ENCODE assay signal across 8 cellular contexts in the genomic region with DNA sequence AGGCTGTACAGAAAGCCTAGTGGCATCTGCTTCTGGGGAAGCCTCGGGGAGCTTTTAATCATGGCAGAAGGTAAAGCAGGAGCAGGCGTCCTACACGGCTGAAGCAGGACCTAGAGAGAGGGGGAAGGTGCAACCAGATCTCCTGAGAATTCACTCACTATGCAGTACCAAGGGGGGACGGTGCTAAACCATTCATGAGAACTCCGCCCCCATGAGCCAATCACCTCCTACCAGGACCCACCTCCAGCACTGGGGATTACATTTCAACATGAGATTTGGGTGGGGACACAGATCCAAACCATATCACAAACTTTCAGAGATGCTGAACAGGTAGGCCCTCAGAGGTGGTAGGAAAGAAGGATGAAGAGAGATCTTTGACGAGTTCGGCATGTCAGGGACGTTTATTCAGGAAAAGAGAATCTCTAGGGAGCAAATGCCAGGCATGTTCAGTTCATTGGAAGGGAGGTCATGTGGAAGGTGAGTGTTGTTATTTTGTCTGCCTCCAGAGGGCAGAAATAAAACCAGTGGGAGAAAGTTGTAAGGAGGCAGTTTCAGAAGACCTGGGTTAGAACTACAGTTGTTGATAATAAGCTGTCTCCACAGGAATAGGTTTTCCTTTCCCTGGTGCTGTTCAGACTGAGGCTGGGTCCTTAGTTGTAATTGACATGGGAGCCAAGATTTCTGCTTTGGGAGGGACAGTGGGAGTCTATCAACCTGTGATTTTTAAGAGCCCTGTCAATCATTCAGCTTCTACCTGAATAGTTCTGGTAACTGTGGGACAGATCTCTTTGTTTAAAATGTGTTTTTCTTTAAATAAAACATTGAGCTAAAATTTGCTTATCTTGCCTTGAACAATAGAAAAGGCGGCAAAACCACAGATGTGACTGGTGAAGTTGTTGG. TPM values are rescaled to one million over a fixed set of nuclear protein-coding genes. Genes with fewer than 3 reads are reported as not detected.
DNase-seq lines count a peak whose midpoint lies in the region; ATAC-seq, FAIRE-seq and TF ChIP-seq lines count a peak whose summit lies in the region.

No MANE protein-coding gene starts in this region.

- H3K4me2 ChIP-seq in KMS-11 (peak overlapping the region; percentile 17; the same call in 1 of the 2 replicates), K562 (ENCODE audit: insufficient read depth, low read length) (no peak overlapping the region)

- H3K79me2 ChIP-seq in KMS-11 (ENCODE audit: insufficient read depth, low read depth): peaks cover 16% of the 10 kb centered on the region
- H3K79me2 ChIP-seq in K562 (ENCODE audit: control insufficient read depth, insufficient read depth, low read length): peaks cover 11% of the 10 kb centered on the region

- peak; percentile 19 for FAIRE-seq in K562 (lab: Jason Lieb, UNC)

- H3K9ac ChIP-seq in KMS-11 (no peak overlapping the region), K562 (ENCODE audit: insufficient read depth in 1 of 2, low read depth in 2 of 2, low read length in 2 of 2) (no peak overlapping the region)

- H2AFZ ChIP-seq in KMS-11 (ENCODE audit: low read depth) (no peak overlapping the region), K562 (ENCODE audit: low read depth, low read length) (peak overlapping the region; percentile 44)

- H3K4me3 ChIP-seq in KMS-11 (IDR thresholded peaks at IDR 0.05; ENCODE audit: insufficient read depth, low read depth, low read length): no peak overlapping the region
- H3K4me3 ChIP-seq in K562: no peak overlapping the region
- H3K4me3 ChIP-seq in lower lobe of right lung: no peak overlapping the region

- H3K9me3 ChIP-seq in K562 (replicated peaks; ENCODE audit: control insufficient read depth, insufficient read depth, low read depth, low read length) (no peaks in the 10 kb centered on the region; the same call in 1 of the 2 replicates), lower lobe of right lung (no peaks in the 10 kb centered on the region)

- H3K27me3 ChIP-seq in KMS-11 (ENCODE audit: insufficient read depth, low read depth): no peaks in the 10 kb centered on the region
- no peaks in the 10 kb centered on the region for H3K27me3 ChIP-seq in K562 (ENCODE audit: control insufficient read depth in 2 of 2, insufficient read depth in 2 of 2, low read length in 2 of 2)
- no peaks in the 10 kb centered on the region for H3K27me3 ChIP-seq in lower lobe of right lung (ENCODE audit: low read depth)

- intact Hi-C loops in K562 (cut with micrococcal nuclease) (loop anchor here (5.0 kb wide), 2 partner anchors 97 to 167 kb away; no protein-coding TSS in a partner anchor), lower lobe of right lung (cut with DNase I) (no loop called here)

- peak; percentile 35 to 57 for TF ChIP-seq RAD21 in K562 (CRISPR knock-in tag; conservative IDR thresholded peaks at IDR 0.05 in 1 of 2, IDR thresholded peaks at IDR 0.05 in 1 of 2)

- no peak for TF ChIP-seq POLR2A in K562 (conservative IDR thresholded peaks at IDR 0.05)

- 67% methylated on average over 9 of the region's 9 CpGs for WGBS in K562 (ENCODE audit: insufficient coverage, low coverage, missing lambda C conversion rate)

- peaks cover 45% of the 10 kb centered on the region for H3K4me1 ChIP-seq in KMS-11 (ENCODE audit: low read depth, poor library complexity, severe bottlenecking)
- peaks cover 20 to 40% of the 10 kb centered on the region in 2 experiments for H3K4me1 ChIP-seq in K562 (replicated peaks in 1 of 2; ENCODE audit: control insufficient read depth in 2 of 2, insufficient read depth in 2 of 2, low read length in 2 of 2)
- H3K4me1 ChIP-seq in lower lobe of right lung: peaks cover 11% of the 10 kb centered on the region

- CTCF ChIA-PET in K562 (lab: Yijun Ruan, JAX; ENCODE audit: low intra/inter-chr PET ratio): no interaction called here

- H3K36me3 ChIP-seq in KMS-11 (ENCODE audit: insufficient read depth): no peaks in the 10 kb centered on the region
- H3K36me3 ChIP-seq in K562 (ENCODE audit: control insufficient read depth, insufficient read depth, low read length): no peaks in the 10 kb centered on the region
- no peaks in the 10 kb centered on the region for H3K36me3 ChIP-seq in lower lobe of right lung

- H3K27ac ChIP-seq in KMS-11: no peak overlapping the region
- H3K27ac ChIP-seq in K562 (ENCODE audit: extremely low read depth, low read depth, low read length): no peak overlapping the region
- H3K27ac ChIP-seq in lower lobe of right lung: no peak overlapping the region

- no peak for ATAC-seq in K562
- ATAC-seq in lower lobe of right lung: no peak
- ATAC-seq in GM19023 (IDR thresholded peaks at IDR 0.05; ENCODE audit: unreplicated experiment): no peak
- no peak for ATAC-seq in HG02885 (IDR thresholded peaks at IDR 0.05; ENCODE audit: poor library complexity, unreplicated experiment)

- in situ Hi-C loops in K562 (cut with MboI): no loop called here

- no peak for TF ChIP-seq EP300 in K562 (IDR thresholded peaks at IDR 0.05; ENCODE audit: low read length)

- BruUV-seq in K562 (replicated peaks; lab: Mats Ljungman, UMichigan): no TSS peak

- POLR2A ChIA-PET in K562 (lab: Yijun Ruan, JAX): interaction anchor here (0.6 to 0.8 kb wide), 3 partner anchors 9 to 221 kb away, joined by 3 to 4 read pairs (median 3); no protein-coding TSS in a partner anchor

- no peaks in the 10 kb centered on the region for H3K9me1 ChIP-seq in K562 (ENCODE audit: control insufficient read depth, insufficient read depth, low read length)

- TF ChIP-seq CTCF in KMS-11 (conservative IDR thresholded peaks at IDR 0.05; ENCODE audit: low read depth, low read length) (peak; percentile 83), K562 (IDR thresholded peaks at IDR 0.05 in 2 of 3, conservative IDR thresholded peaks at IDR 0.05 in 1 of 3; ENCODE audit: insufficient read depth in 2 of 3, low read depth in 1 of 3, low read length in 3 of 3) (peak; percentile 36 to 52 (median 50); a peak in 5 of 6 replicates), lower lobe of right lung (IDR thresholded peaks at IDR 0.05) (peak; percentile 52)

- H4K20me1 ChIP-seq in KMS-11 (ENCODE audit: insufficient read depth) (no peaks in the 10 kb centered on the region), K562 (replicated peaks; ENCODE audit: control insufficient read depth, insufficient read depth, low read length) (no peaks in the 10 kb centered on the region)

- DNase-seq in NOMO-1 treated with DMSO at 0.1 percent for 48 hours (lab: John Stamatoyannopoulos, UW; ENCODE audit: unreplicated experiment): peak; percentile 29
- no peak for DNase-seq in NOMO-1 treated with dmso at 0.1 percent for 144 hours (lab: John Stamatoyannopoulos, UW; ENCODE audit: unreplicated experiment)
- DNase-seq in K562 (ENCODE audit: extremely low read depth in 1 of 4, low spot score in 3 of 4): peak; percentile 46 to 65 (median 52)
- DNase-seq in lower lobe of right lung: no peak
- no peak for DNase-seq in activated gamma-delta T cell treated with Interleukin-2 at 50 U/mL for 16 hours

TF ChIP-seq in K562, 482 proteins besides CTCF, POLR2A, EP300 and RAD21 (continues in another document):
- TF ChIP-seq NR2C1 (IDR thresholded peaks at IDR 0.05): no peak
- TF ChIP-seq NR2C1 (tag; IDR thresholded peaks at IDR 0.05): 0 out of 2 replicates have a peak, but pooled peaks have one; percentile 26
- no peak for TF ChIP-seq POLR3G (IDR thresholded peaks at IDR 0.05; ENCODE audit: extremely low read depth, insufficient read length, insufficient replicate concordance)
- TF ChIP-seq, protein P1, sequence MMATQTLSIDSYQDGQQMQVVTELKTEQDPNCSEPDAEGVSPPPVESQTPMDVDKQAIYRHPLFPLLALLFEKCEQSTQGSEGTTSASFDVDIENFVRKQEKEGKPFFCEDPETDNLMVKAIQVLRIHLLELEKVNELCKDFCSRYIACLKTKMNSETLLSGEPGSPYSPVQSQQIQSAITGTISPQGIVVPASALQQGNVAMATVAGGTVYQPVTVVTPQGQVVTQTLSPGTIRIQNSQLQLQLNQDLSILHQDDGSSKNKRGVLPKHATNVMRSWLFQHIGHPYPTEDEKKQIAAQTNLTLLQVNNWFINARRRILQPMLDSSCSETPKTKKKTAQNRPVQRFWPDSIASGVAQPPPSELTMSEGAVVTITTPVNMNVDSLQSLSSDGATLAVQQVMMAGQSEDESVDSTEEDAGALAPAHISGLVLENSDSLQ (IDR thresholded peaks at IDR 0.05): peak; percentile 92
- 0 out of 2 replicates have a peak, but pooled peaks have one; percentile 41 for TF ChIP-seq EHMT2 (IDR thresholded peaks at IDR 0.05)
- TF ChIP-seq ZNF699 (CRISPR knock-in tag; IDR thresholded peaks at IDR 0.05; ENCODE audit: insufficient replicate concordance): no peak
- TF ChIP-seq, protein P2, sequence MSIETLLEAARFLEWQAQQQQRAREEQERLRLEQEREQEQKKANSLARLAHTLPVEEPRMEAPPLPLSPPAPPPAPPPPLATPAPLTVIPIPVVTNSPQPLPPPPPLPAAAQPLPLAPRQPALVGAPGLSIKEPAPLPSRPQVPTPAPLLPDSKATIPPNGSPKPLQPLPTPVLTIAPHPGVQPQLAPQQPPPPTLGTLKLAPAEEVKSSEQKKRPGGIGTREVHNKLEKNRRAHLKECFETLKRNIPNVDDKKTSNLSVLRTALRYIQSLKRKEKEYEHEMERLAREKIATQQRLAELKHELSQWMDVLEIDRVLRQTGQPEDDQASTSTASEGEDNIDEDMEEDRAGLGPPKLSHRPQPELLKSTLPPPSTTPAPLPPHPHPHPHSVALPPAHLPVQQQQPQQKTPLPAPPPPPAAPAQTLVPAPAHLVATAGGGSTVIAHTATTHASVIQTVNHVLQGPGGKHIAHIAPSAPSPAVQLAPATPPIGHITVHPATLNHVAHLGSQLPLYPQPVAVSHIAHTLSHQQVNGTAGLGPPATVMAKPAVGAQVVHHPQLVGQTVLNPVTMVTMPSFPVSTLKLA (conservative IDR thresholded peaks at IDR 0.05): no peak

RNA-seq across cellular contexts. Expression of gene FNDC3B, which starts 4.3 kb away (rescaled TPM):
- 142 and 253 TPM in 2 replicates for total RNA-seq in K562 (2011; cell fraction: chromatin; rRNA removed; ENCODE audit: low replicate concordance)
- total RNA-seq in K562 (2011; cell fraction: nucleolus; rRNA removed): 37.0 and 58.0 TPM in 2 replicates
- 132 and 200 TPM in 2 replicates for total RNA-seq in K562 (2011; cell fraction: nucleoplasm; rRNA removed)
- 19.1 and 20.2 TPM in 2 replicates for total RNA-seq in K562 (2014; rRNA removed)
- total RNA-seq in K562 (2014; rRNA removed; fragmentation: Illumina TruSeq; extraction: Trizol): 23.8 and 29.5 TPM in 2 replicates
- 25.6 and 26.1 TPM in 2 replicates for total RNA-seq in K562 (2015; rRNA removed; fragmentation: Illumina TruSeq; extraction: Trizol)
- 29.5 and 35.8 TPM in 2 replicates for total RNA-seq in K562 (2021)
- 10.9 and 12.1 TPM in 2 replicates for polyA plus RNA-seq in K562 (2011; rRNA removed)
- 7.1 and 12.2 TPM in 2 replicates for polyA plus RNA-seq in K562 (2011; cell fraction: cytosol; rRNA removed)
- 46.5 and 50.1 TPM in 2 replicates for polyA plus RNA-seq in K562 (2011; cell fraction: nucleus; rRNA removed)
- 14.7 and 30.8 TPM in 2 replicates for polyA plus RNA-seq in K562 (2012)
- polyA plus RNA-seq in K562 (2014; fragmentation: Illumina TruSeq; extraction: Trizol): 14.0 and 16.2 TPM in 2 replicates
- 10 to 100 TPM in 1 of 2 experiments, 1 to 10 TPM in 1; 7.0 to 10.5 TPM for polyA plus RNA-seq in K562 (2014; fragmentation: Nextera tagmentation; extraction: Ambion mirVana)
- polyA plus RNA-seq in K562 (2014; rRNA removed): 9.2 and 9.8 TPM in 2 replicates
- polyA minus RNA-seq in K562 (2011; rRNA and poly(A)+ RNA removed): 46.1 and 71.6 TPM in 2 replicates
- polyA minus RNA-seq in K562 (2011; cell fraction: cytosol; rRNA and poly(A)+ RNA removed): 11.2 and 13.2 TPM in 2 replicates
- polyA minus RNA-seq in K562 (2011; cell fraction: nucleus; rRNA and poly(A)+ RNA removed): 59.6 and 111 TPM in 2 replicates
- 153 TPM for total RNA-seq in lower lobe of right lung

Comparison
In these comparisons a context has a peak if more than half of its experiments do, and no peak if none do; other contexts are left out.
1. DNase-seq: peak in NOMO-1 treated with DMSO at 0.1 percent for 48 hours (single experiment) and K562 (4 of 4); none in NOMO-1 treated with dmso at 0.1 percent for 144 hours (single experiment), lower lobe of right lung (single experiment) and activated gamma-delta T cell treated with Interleukin-2 at 50 U/mL for 16 hours (single experiment).
2. Peak in every context shown above with its lines, with median percentiles within 50 percentile points of each other: CTCF ChIP-seq.